ENCODE assay signal across 6 cellular contexts in genomic region chr11:119101367-119101758, GRCh38. TPM values are rescaled to one million over a fixed set of nuclear protein-coding genes. Genes with fewer than 3 reads are reported as not detected.
A peak's percentile ranks its signal among the peaks of the same experiment; 100 is the strongest.
DNase-seq lines count a peak whose midpoint lies in the region; ATAC-seq, FAIRE-seq and TF ChIP-seq lines count a peak whose summit lies in the region.

No MANE protein-coding gene starts in this region.

- CTCF ChIA-PET in PC-3 (lab: Charles Lee) = interaction anchor here (0.6 to 1.7 kb wide), 5 partner anchors 20 to 662 kb away, joined by 4 to 10 read pairs (median 8); partner anchors contain the start of genes HINFP and HYOU1

- peak overlapping the region; percentile 83 for H2AFZ ChIP-seq in PC-3 (ENCODE audit: low read length)

- no peaks in the 10 kb centered on the region for H3F3A ChIP-seq in PC-3 (ENCODE audit: low read length, unreplicated experiment)

- peak overlapping the region; percentile 96 for H3K4me2 ChIP-seq in PC-3 (ENCODE audit: low read length)

- H3K36me3 ChIP-seq in cardiac muscle cell = peaks cover 22% of the 10 kb centered on the region
- peaks cover 22% of the 10 kb centered on the region for H3K36me3 ChIP-seq in PC-3 (ENCODE audit: low read depth, low read length)
- peaks cover 17% of the 10 kb centered on the region for H3K36me3 ChIP-seq in thoracic aorta

- H4K20me1 ChIP-seq in PC-3 (ENCODE audit: low read length) = no peaks in the 10 kb centered on the region

- ATAC-seq in Right ventricle myocardium inferior = no peak
- peak; percentile 21 for ATAC-seq in PC-3
- no peak for ATAC-seq in foreskin keratinocyte
- ATAC-seq in thoracic aorta (ENCODE audit: insufficient number of reproducible peaks, low FRiP score, low read depth) = peak; percentile 4

- intact Hi-C loops in Right ventricle myocardium inferior (cut with DNase I) = loop anchor here (5.0 kb wide), 1 partner anchor 174 kb away; the partner anchor contains the start of gene BCL9L
- intact Hi-C loops in PC-3 (cut with micrococcal nuclease) = loop anchor here (2.0 kb wide), 2 partner anchors 17 to 19 kb away; partner anchors contain the start of genes HINFP and HMBS

- no peaks in the 10 kb centered on the region for H3K9me3 ChIP-seq in cardiac muscle cell (ENCODE audit: low read depth)
- no peaks in the 10 kb centered on the region for H3K9me3 ChIP-seq in PC-3 (ENCODE audit: low read length)
- H3K9me3 ChIP-seq in thoracic aorta = no peaks in the 10 kb centered on the region

- no peak for FAIRE-seq in frontal cortex (lab: Jason Lieb, UNC)

- no peak for DNase-seq in cardiac muscle cell (ENCODE audit: low read depth in 1 of 2, low spot score in 1 of 2)
- no peak for DNase-seq in Right ventricle myocardium inferior (ENCODE audit: missing footprints)
- DNase-seq in PC-3 = no peak
- DNase-seq in foreskin keratinocyte = no peak
- no peak for DNase-seq in thoracic aorta (ENCODE audit: low spot score)
- DNase-seq in frontal cortex (ENCODE audit: low spot score in 2 of 2) = no peak

- no peaks in the 10 kb centered on the region for H3K9me2 ChIP-seq in PC-3 (replicated peaks; ENCODE audit: low read length)

- H3K4me1 ChIP-seq in cardiac muscle cell (ENCODE audit: low read depth) = peaks cover 12% of the 10 kb centered on the region
- H3K4me1 ChIP-seq in PC-3 (ENCODE audit: insufficient read depth, low read length) = peaks cover 18% of the 10 kb centered on the region
- H3K4me1 ChIP-seq in foreskin keratinocyte = peaks cover 2% of the 10 kb centered on the region
- H3K4me1 ChIP-seq in thoracic aorta (ENCODE audit: control insufficient read depth in 1 of 2, low read depth in 2 of 2) = peaks cover 19 to 33% of the 10 kb centered on the region in 2 donors

- TSS peak; percentile 63 for BruUV-seq in PC-3 (replicated peaks; lab: Mats Ljungman, UMichigan)

- H3K79me2 ChIP-seq in PC-3 (ENCODE audit: low read length) = peaks cover 37% of the 10 kb centered on the region

- POLR2A ChIA-PET in PC-3 (lab: Charles Lee; ENCODE audit: unreplicated experiment) = interaction anchor here (0.5 to 1.4 kb wide), 7 partner anchors 16 to 422 kb away, joined by 3 to 18 read pairs (median 7); partner anchors contain the start of genes ABCG4, C1QTNF5, HINFP and HMBS

- peak overlapping the region; percentile 84 for H3K9ac ChIP-seq in PC-3 (ENCODE audit: low read length)

- H3K27ac ChIP-seq in cardiac muscle cell (peak overlapping the region; percentile 97), PC-3 (ENCODE audit: low read length) (peak overlapping the region; percentile 84), foreskin keratinocyte (peak overlapping the region; percentile 99), thoracic aorta (peak overlapping the region; percentile 93 to 95)

- H3K27me3 ChIP-seq in cardiac muscle cell (no peaks in the 10 kb centered on the region), PC-3 (ENCODE audit: low read length) (no peaks in the 10 kb centered on the region), foreskin keratinocyte (no peaks in the 10 kb centered on the region), thoracic aorta (replicated peaks; ENCODE audit: insufficient read depth) (no peaks in the 10 kb centered on the region)

- TF ChIP-seq CTCF in cardiac muscle cell (IDR thresholded peaks at IDR 0.05; ENCODE audit: low read depth, low read length) (no peak), PC-3 (conservative IDR thresholded peaks at IDR 0.05; ENCODE audit: low read depth, low read length) (no peak), foreskin keratinocyte (conservative IDR thresholded peaks at IDR 0.05) (no peak), thoracic aorta (IDR thresholded peaks at IDR 0.05) (no peak)

- H3K4me3 ChIP-seq in cardiac muscle cell (peak overlapping the region; percentile 51), PC-3 (ENCODE audit: low read length) (peak overlapping the region; percentile 89), thoracic aorta (peak overlapping the region; percentile 89)

RNA-seq across cellular contexts. Expression of gene DPAGT1, which starts 0.3 kb away (rescaled TPM):
- 31.4 and 36.0 TPM in 2 replicates for total RNA-seq in cardiac muscle cell
- 57.9 and 77.3 TPM in 2 replicates for polyA plus RNA-seq in cardiac muscle cell
- 21.1 TPM for total RNA-seq in Right ventricle myocardium inferior
- 68.0 and 82.4 TPM in 2 replicates for total RNA-seq in PC-3 (2014; rRNA removed)
- 49.3 and 51.7 TPM in 2 replicates for total RNA-seq in foreskin keratinocyte
- polyA plus RNA-seq in foreskin keratinocyte = 57.2 and 62.6 TPM in 2 replicates
- 10 to 100 TPM; 21.4 to 44.3 TPM for total RNA-seq in thoracic aorta
- total RNA-seq in frontal cortex = 5.3 TPM

RNA-seq across cellular contexts. Expression of gene C2CD2L, which starts 5.8 kb away (rescaled TPM):
- total RNA-seq in cardiac muscle cell (16.4 and 20.8 TPM in 2 replicates), Right ventricle myocardium inferior (11.8 TPM), PC-3 (2014; rRNA removed) (16.8 and 17.2 TPM in 2 replicates), foreskin keratinocyte (6.8 and 7.5 TPM in 2 replicates), thoracic aorta (10 to 100 TPM; 10.0 to 13.4 TPM), frontal cortex (11.4 TPM)
- polyA plus RNA-seq in cardiac muscle cell (11.1 and 14.8 TPM in 2 replicates), foreskin keratinocyte (5.5 and 5.9 TPM in 2 replicates)

RNA-seq across cellular contexts. Expression of gene HMBS, which starts 16.7 kb away (rescaled TPM):
- total RNA-seq in cardiac muscle cell = 9.6 and 17.2 TPM in 2 replicates
- 55.2 and 92.9 TPM in 2 replicates for polyA plus RNA-seq in cardiac muscle cell
- 22.8 TPM for total RNA-seq in Right ventricle myocardium inferior
- 9.3 and 22.5 TPM in 2 replicates for total RNA-seq in PC-3 (2014; rRNA removed)
- total RNA-seq in foreskin keratinocyte = 24.4 and 38.4 TPM in 2 replicates
- polyA plus RNA-seq in foreskin keratinocyte = 61.1 and 73.8 TPM in 2 replicates
- 10 to 100 TPM in 1 of 2 donors, 1 to 10 TPM in 1; 5.7 to 27.2 TPM for total RNA-seq in thoracic aorta
- total RNA-seq in frontal cortex = 3.7 TPM

RNA-seq across cellular contexts. Expression of gene HINFP, which starts 20.0 kb away (rescaled TPM):
- total RNA-seq in cardiac muscle cell = 21.6 and 28.2 TPM in 2 replicates
- polyA plus RNA-seq in cardiac muscle cell = 33.2 and 34.1 TPM in 2 replicates
- total RNA-seq in Right ventricle myocardium inferior = 13.0 TPM
- 14.7 and 24.7 TPM in 2 replicates for total RNA-seq in PC-3 (2014; rRNA removed)
- 10.1 and 10.2 TPM in 2 replicates for total RNA-seq in foreskin keratinocyte
- polyA plus RNA-seq in foreskin keratinocyte = 8.7 and 8.9 TPM in 2 replicates
- total RNA-seq in thoracic aorta = 10 to 100 TPM; 13.4 to 34.7 TPM
- total RNA-seq in frontal cortex = 24.5 TPM

RNA-seq across cellular contexts. Expression of gene VPS11, which starts 33.7 kb away (rescaled TPM):
- 22.1 and 34.1 TPM in 2 replicates for total RNA-seq in cardiac muscle cell
- 22.3 and 23.7 TPM in 2 replicates for polyA plus RNA-seq in cardiac muscle cell
- total RNA-seq in Right ventricle myocardium inferior = 19.3 TPM
- 48.3 and 48.7 TPM in 2 replicates for total RNA-seq in PC-3 (2014; rRNA removed)
- 23.2 and 27.7 TPM in 2 replicates for total RNA-seq in foreskin keratinocyte
- 25.1 and 27.2 TPM in 2 replicates for polyA plus RNA-seq in foreskin keratinocyte
- total RNA-seq in thoracic aorta = 10 to 100 TPM; 32.0 to 35.3 TPM
- 26.1 TPM for total RNA-seq in frontal cortex

Comparison
In these comparisons a context has a peak if more than half of its experiments do, and no peak if none do; other contexts are left out.
1. ATAC-seq: peak in PC-3 (single experiment) and thoracic aorta (single experiment); none in Right ventricle myocardium inferior (single experiment) and foreskin keratinocyte (single experiment).
2. Peak in every context shown above with its lines, with median percentiles within 50 percentile points of each other: H3K27ac ChIP-seq and H3K4me3 ChIP-seq.